8 cellular contexts compared by ENCODE assay signal in genomic region chr3:51371943-51372557, GRCh38. TPM values are rescaled to one million over a fixed set of nuclear protein-coding genes. Genes with fewer than 3 reads are reported as not detected.
A peak's percentile ranks its signal among the peaks of the same experiment; 100 is the strongest.
DNase-seq lines count a peak whose midpoint lies in the region; ATAC-seq and TF ChIP-seq lines count a peak whose summit lies in the region.

No MANE protein-coding gene starts in this region.

- H3K27ac Mint-ChIP-seq in MCF 10A (ENCODE audit: low read depth, unreplicated experiment): no peak overlapping the region
- H3K27ac Mint-ChIP-seq in stimulated activated effector memory CD8-positive, alpha-beta T cell treated with anti-CD3 and anti-CD28 coated beads, Interleukin-12 subunit alpha, Interleukin-12 subunit beta, amount 100 ng/mL, for 72 hours: no peak overlapping the region

- BruUV-seq in MCF 10A (replicated peaks; lab: Mats Ljungman, UMichigan): no TSS peak

- H3K9me3 ChIP-seq in SJSA1 (replicated peaks): no peaks in the 10 kb centered on the region

- no peak overlapping the region for H3K4me3 ChIP-seq in SJSA1

- H3K36me3 ChIP-seq in SJSA1: no peaks in the 10 kb centered on the region

- H3K4me1 ChIP-seq in SJSA1 (replicated peaks): no peaks in the 10 kb centered on the region

- peak; percentile 86 for TF ChIP-seq CTCF in MCF 10A (IDR thresholded peaks at IDR 0.05; ENCODE audit: unreplicated experiment)

- H3K4me1 Mint-ChIP-seq in MCF 10A (ENCODE audit: insufficient read depth, unreplicated experiment): no peaks in the 10 kb centered on the region
- no peaks in the 10 kb centered on the region for H3K4me1 Mint-ChIP-seq in stimulated activated effector memory CD8-positive, alpha-beta T cell treated with anti-CD3 and anti-CD28 coated beads, Interleukin-12 subunit alpha, Interleukin-12 subunit beta, amount 100 ng/mL, for 72 hours

- no peaks in the 10 kb centered on the region for H3K9me3 Mint-ChIP-seq in MCF 10A (ENCODE audit: unreplicated experiment)
- no peaks in the 10 kb centered on the region for H3K9me3 Mint-ChIP-seq in stimulated activated effector memory CD8-positive, alpha-beta T cell treated with anti-CD3 and anti-CD28 coated beads, Interleukin-12 subunit alpha, Interleukin-12 subunit beta, amount 100 ng/mL, for 72 hours

- no peaks in the 10 kb centered on the region for H3K27me3 ChIP-seq in SJSA1 (replicated peaks)

- H3K27ac ChIP-seq in SJSA1: no peak overlapping the region

- POLR2A ChIA-PET in MCF 10A (lab: Yijun Ruan, JAX): interaction anchor here (0.7 to 1.5 kb wide), 3 partner anchors 33 to 756 kb away, joined by 3 to 9 read pairs (median 5); partner anchors contain the start of gene MAPKAPK3

- no peaks in the 10 kb centered on the region for H3K27me3 Mint-ChIP-seq in MCF 10A (ENCODE audit: insufficient read depth, unreplicated experiment)

- CTCF ChIA-PET in MCF 10A (lab: Yijun Ruan, JAX): interaction anchor here (0.6 to 14.1 kb wide), 37 partner anchors 9 to 1062 kb away, joined by 3 to 170 read pairs (median 4); partner anchors contain the start of gene MAPKAPK3

- intact Hi-C loops in MCF 10A (cut with micrococcal nuclease): loop anchor here (1.0 to 2.0 kb wide), 6 partner anchors 31 to 756 kb away; no protein-coding TSS in a partner anchor

- ATAC-seq in stimulated activated effector memory CD8-positive, alpha-beta T cell treated with anti-CD3 and anti-CD28 coated beads, Interleukin-12 subunit alpha, Interleukin-12 subunit beta, amount 100 ng/mL, for 72 hours: peak; percentile 53
- ATAC-seq in GM21515 (IDR thresholded peaks at IDR 0.05; ENCODE audit: unreplicated experiment): no peak
- no peak for ATAC-seq in HG03521 (IDR thresholded peaks at IDR 0.05; ENCODE audit: unreplicated experiment)

- DNase-seq in EL (peak; percentile 62), HS-5 (ENCODE audit: low read depth) (peak; percentile 37), SJSA1 (ENCODE audit: low read depth in 1 of 2, low spot score in 2 of 2) (peak; percentile 53), MCF 10A (ENCODE audit: unreplicated experiment) (peak; percentile 77), iris pigment epithelial cell (ENCODE audit: low read depth) (peak; percentile 78)
- DNase-seq in stimulated activated effector memory CD8-positive, alpha-beta T cell treated with anti-CD3 and anti-CD28 coated beads, Interleukin-12 subunit alpha, Interleukin-12 subunit beta, amount 100 ng/mL, for 72 hours (ENCODE audit: low spot score in 2 of 2): peak in 1 of 2 donors; percentile 72

- H3K36me3 Mint-ChIP-seq in MCF 10A (ENCODE audit: insufficient read depth, unreplicated experiment): no peaks in the 10 kb centered on the region
- H3K36me3 Mint-ChIP-seq in stimulated activated effector memory CD8-positive, alpha-beta T cell treated with anti-CD3 and anti-CD28 coated beads, Interleukin-12 subunit alpha, Interleukin-12 subunit beta, amount 100 ng/mL, for 72 hours: no peaks in the 10 kb centered on the region

- H3K4me3 Mint-ChIP-seq in MCF 10A (ENCODE audit: unreplicated experiment): no peak overlapping the region
- H3K4me3 Mint-ChIP-seq in stimulated activated effector memory CD8-positive, alpha-beta T cell treated with anti-CD3 and anti-CD28 coated beads, Interleukin-12 subunit alpha, Interleukin-12 subunit beta, amount 100 ng/mL, for 72 hours: no peak overlapping the region

RNA-seq across cellular contexts. Expression of gene MANF, which starts 13.0 kb away (rescaled TPM):
- 146 and 161 TPM in 2 replicates for total RNA-seq in SJSA1 (2014; rRNA removed; shearing (Covaris generic))
- 271 and 273 TPM in 2 replicates for total RNA-seq in MCF 10A (2022)

RNA-seq across cellular contexts. Expression of gene RBM15B, which starts 19.0 kb away (rescaled TPM):
- 10.4 and 16.9 TPM in 2 replicates for total RNA-seq in SJSA1 (2014; rRNA removed; shearing (Covaris generic))
- 32.5 and 33.6 TPM in 2 replicates for total RNA-seq in MCF 10A (2022)
